8 cellular contexts compared by ENCODE assay signal in the genomic region with DNA sequence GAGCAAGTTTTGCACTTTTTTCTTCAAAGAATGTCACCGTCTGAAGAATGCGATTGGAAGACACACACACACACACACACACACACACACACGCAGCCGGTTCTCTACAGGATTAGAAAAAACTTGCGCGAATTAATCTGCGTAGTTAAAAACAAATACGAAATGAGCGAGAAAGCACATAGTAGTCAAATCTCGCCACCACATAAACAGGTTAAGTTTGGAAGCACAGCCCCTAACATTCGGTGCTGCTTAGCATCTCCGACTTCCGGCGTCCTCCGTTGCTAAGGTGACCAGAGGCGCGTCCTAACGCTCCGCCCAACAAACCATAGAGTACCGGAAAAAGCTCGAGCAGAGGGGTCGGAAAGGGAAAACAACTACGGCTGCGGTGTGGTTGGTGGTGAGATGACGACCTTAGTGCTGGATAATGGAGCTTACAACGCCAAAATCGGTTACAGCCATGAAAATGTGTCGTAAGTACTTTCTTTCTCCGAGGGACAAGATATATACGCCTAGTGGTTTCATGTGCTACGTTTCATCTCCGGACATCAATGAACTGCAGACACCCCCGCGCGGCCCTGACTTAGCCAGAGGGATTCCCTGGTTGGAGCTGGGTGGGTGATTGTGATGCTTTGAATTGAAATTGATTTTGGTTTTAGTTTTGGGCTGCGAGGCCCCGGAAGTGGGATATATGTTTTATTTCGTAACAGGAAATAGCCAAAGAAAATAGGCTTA. TPM values are rescaled to one million over a fixed set of nuclear protein-coding genes. Genes with fewer than 3 reads are reported as not detected.
DNase-seq lines count a peak whose midpoint lies in the region; TF ChIP-seq lines count a peak whose summit lies in the region.

Gene ACTR6, plus strand, starts transcription at position 366 of the 732 bp plus-strand sequence. Its CDS starts 37 bp downstream, at position 403.

- POLR2A ChIA-PET in HEK293T (lab: Yijun Ruan, JAX), result interaction anchor here (0.6 to 1.1 kb wide), 5 partner anchors 28 to 141 kb away, joined by 3 read pairs; partner anchors contain the start of genes DEPDC4 and SCYL2

- DNase-seq in GM04503 (ENCODE audit: low read depth) (peak; percentile 83), HEK293T (ENCODE audit: extremely low spot score) (peak; percentile 91), MV-4-11 (lab: John Stamatoyannopoulos, UW) (peak; percentile 94), SK-MEL-5 (ENCODE audit: low read depth, low spot score) (peak; percentile 97), germinal center (ENCODE audit: low spot score) (peak; percentile 91), occipital lobe (lab: John Stamatoyannopoulos, UW) (peak; percentile 90)
- DNase-seq in activated naive CD4-positive, alpha-beta T cell treated with Interleukin-2 at 50 U/mL for 16 hours, result peak; percentile 97

- H3K27ac ChIP-seq in temporal lobe (ENCODE audit: low read depth, low read length), result no peak within 1 kb of the TSS

- in situ Hi-C loops in SK-MEL-5 (cut with HindIII; ENCODE audit: low pct_unique_long_range_greater_than_20kb, low sequenced_read_pairs), result no loop called here

- CTCF ChIA-PET in HEK293T (lab: Yijun Ruan, JAX), result interaction anchor here (1.2 kb wide), 1 partner anchor 46 kb away, joined by 6 read pairs; no protein-coding TSS in a partner anchor

TF ChIP-seq in HEK293T, 16 proteins besides CTCF, POLR2A, EP300 and RAD21:
- TF ChIP-seq FOXK2 (IDR thresholded peaks at IDR 0.05), result peak; percentile 82
- TF ChIP-seq, protein P1, sequence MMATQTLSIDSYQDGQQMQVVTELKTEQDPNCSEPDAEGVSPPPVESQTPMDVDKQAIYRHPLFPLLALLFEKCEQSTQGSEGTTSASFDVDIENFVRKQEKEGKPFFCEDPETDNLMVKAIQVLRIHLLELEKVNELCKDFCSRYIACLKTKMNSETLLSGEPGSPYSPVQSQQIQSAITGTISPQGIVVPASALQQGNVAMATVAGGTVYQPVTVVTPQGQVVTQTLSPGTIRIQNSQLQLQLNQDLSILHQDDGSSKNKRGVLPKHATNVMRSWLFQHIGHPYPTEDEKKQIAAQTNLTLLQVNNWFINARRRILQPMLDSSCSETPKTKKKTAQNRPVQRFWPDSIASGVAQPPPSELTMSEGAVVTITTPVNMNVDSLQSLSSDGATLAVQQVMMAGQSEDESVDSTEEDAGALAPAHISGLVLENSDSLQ (IDR thresholded peaks at IDR 0.05), result no peak
- TF ChIP-seq ZNF384 (IDR thresholded peaks at IDR 0.05), result no peak
- TF ChIP-seq ELF4 (IDR thresholded peaks at IDR 0.05), result peak; percentile 79

RNA-seq across cellular contexts. Expression of gene ACTR6, which starts in this region (rescaled TPM):
- total RNA-seq in SK-MEL-5 (2014; rRNA removed; shearing (Covaris generic)), result 36.0 and 39.1 TPM in 2 replicates
- polyA plus RNA-seq in SK-MEL-5 (2015; cell fraction: cytosol; rRNA removed), result 27.9 and 31.0 TPM in 2 replicates
- 18.1 and 26.5 TPM in 2 replicates for polyA plus RNA-seq in SK-MEL-5 (2015; cell fraction: nucleus; rRNA removed)
- total RNA-seq in occipital lobe (50.5 TPM), temporal lobe (41.3 TPM)
